Comparison of ENCODE assay signal across 8 cellular contexts in genomic region chr1:203272633-203273205, GRCh38. TPM values are rescaled to one million over a fixed set of nuclear protein-coding genes. Genes with fewer than 3 reads are reported as not detected.
DNase-seq lines count a peak whose midpoint lies in the region; ATAC-seq and TF ChIP-seq lines count a peak whose summit lies in the region.

No MANE protein-coding gene starts in this region.

- no peaks in the 10 kb centered on the region for H3K27me3 ChIP-seq in lower lobe of right lung (ENCODE audit: low read depth)
- no peaks in the 10 kb centered on the region for H3K27me3 ChIP-seq in thoracic aorta (replicated peaks; ENCODE audit: insufficient read depth)

- CTCF ChIA-PET in activated CD4-positive, alpha-beta memory T cell treated with anti-CD3 and anti-CD28 coated beads, Interleukin-2, amount 10 ng/mL, durations not matched to agents 7 days and 5 days (lab: Charles Lee) = interaction anchor here (0.7 to 7.1 kb wide), 16 partner anchors 8 to 349 kb away, joined by 3 to 512 read pairs (median 4); partner anchors contain the start of genes BTG2 and OPTC

- POLR2A ChIA-PET in activated CD4-positive, alpha-beta memory T cell treated with anti-CD3 and anti-CD28 coated beads, Interleukin-2, amount 10 ng/mL, durations not matched to agents 7 days and 5 days (lab: Charles Lee) = interaction anchor here (0.6 to 30.4 kb wide), 12 partner anchors 8 to 334 kb away, joined by 3 to 646 read pairs (median 6); partner anchors contain the start of gene BTG2

- H3K4me3 Mint-ChIP-seq in activated T-cell treated with anti-CD3 and anti-CD28 coated beads, Interleukin-2, amount 50 U/mL, for 24 hours = peak overlapping the region; percentile 69
- peak overlapping the region; percentile 38 for H3K4me3 Mint-ChIP-seq in activated CD4-positive, alpha-beta memory T cell treated with anti-CD3 and anti-CD28 coated beads, Interleukin-2, amount 10 ng/mL, durations not matched to agents 7 days and 5 days

- H3K9me3 ChIP-seq in lower lobe of right lung = no peaks in the 10 kb centered on the region
- H3K9me3 ChIP-seq in thoracic aorta = no peaks in the 10 kb centered on the region

- intact Hi-C loops in lower lobe of right lung (cut with DNase I) = loop anchor here (5.0 kb wide), 1 partner anchor 65 kb away; no protein-coding TSS in a partner anchor

- H3K36me3 ChIP-seq in lower lobe of right lung (no peaks in the 10 kb centered on the region), thoracic aorta (no peaks in the 10 kb centered on the region)

- H3K4me1 Mint-ChIP-seq in activated T-cell treated with anti-CD3 and anti-CD28 coated beads, Interleukin-2, amount 50 U/mL, for 24 hours (ENCODE audit: low read depth) = peaks cover 57% of the 10 kb centered on the region
- H3K4me1 Mint-ChIP-seq in activated CD4-positive, alpha-beta memory T cell treated with anti-CD3 and anti-CD28 coated beads, Interleukin-2, amount 10 ng/mL, durations not matched to agents 7 days and 5 days = peaks cover 62% of the 10 kb centered on the region

- H3K4me1 ChIP-seq in lower lobe of right lung = peaks cover 68% of the 10 kb centered on the region
- H3K4me1 ChIP-seq in thoracic aorta (ENCODE audit: control insufficient read depth in 1 of 2, low read depth in 2 of 2) = peaks cover 24 to 51% of the 10 kb centered on the region in 2 donors

- H3K36me3 Mint-ChIP-seq in activated T-cell treated with anti-CD3 and anti-CD28 coated beads, Interleukin-2, amount 50 U/mL, for 24 hours (ENCODE audit: low read depth) = no peaks in the 10 kb centered on the region
- H3K36me3 Mint-ChIP-seq in activated CD4-positive, alpha-beta memory T cell treated with anti-CD3 and anti-CD28 coated beads, Interleukin-2, amount 10 ng/mL, durations not matched to agents 7 days and 5 days (ENCODE audit: low read depth) = no peaks in the 10 kb centered on the region

- H3K27ac Mint-ChIP-seq in activated T-cell treated with anti-CD3 and anti-CD28 coated beads, Interleukin-2, amount 50 U/mL, for 24 hours = peak overlapping the region; percentile 88
- no peak overlapping the region for H3K27ac Mint-ChIP-seq in activated CD4-positive, alpha-beta memory T cell treated with anti-CD3 and anti-CD28 coated beads, Interleukin-2, amount 10 ng/mL, durations not matched to agents 7 days and 5 days

- no peak overlapping the region for H3K27ac ChIP-seq in lower lobe of right lung
- peak overlapping the region in 1 of 2 donors; percentile 84 for H3K27ac ChIP-seq in thoracic aorta

- ATAC-seq in lower lobe of right lung = no peak
- ATAC-seq in thoracic aorta (ENCODE audit: insufficient number of reproducible peaks, low FRiP score, low read depth) = no peak

- TF ChIP-seq CTCF in lower lobe of right lung (IDR thresholded peaks at IDR 0.05) = no peak
- no peak for TF ChIP-seq CTCF in thoracic aorta (IDR thresholded peaks at IDR 0.05)

- H3K4me3 ChIP-seq in lower lobe of right lung = peak overlapping the region; percentile 47
- H3K4me3 ChIP-seq in thoracic aorta = peak overlapping the region; percentile 34

- no peaks in the 10 kb centered on the region for H3K27me3 Mint-ChIP-seq in activated T-cell treated with anti-CD3 and anti-CD28 coated beads, Interleukin-2, amount 50 U/mL, for 24 hours
- no peaks in the 10 kb centered on the region for H3K27me3 Mint-ChIP-seq in activated CD4-positive, alpha-beta memory T cell treated with anti-CD3 and anti-CD28 coated beads, Interleukin-2, amount 10 ng/mL, durations not matched to agents 7 days and 5 days

- DNase-seq in activated T-cell treated with anti-CD3 and anti-CD28 coated beads, Interleukin-2, amount 50 U/mL, for 24 hours = no peak
- no peak for DNase-seq in activated T-cell treated with anti-CD3 and anti-CD28 coated beads for 4 hours
- DNase-seq in activated CD4-positive, alpha-beta memory T cell treated with anti-CD3 and anti-CD28 coated beads, Interleukin-2, amount 10 ng/mL, durations not matched to agents 7 days and 5 days = no peak
- no peak for DNase-seq in lower lobe of right lung
- DNase-seq in thoracic aorta (ENCODE audit: low spot score) = no peak
- DNase-seq in anterior cingulate cortex (lab: John Stamatoyannopoulos, UW) = no peak
- DNase-seq in SHP77 treated with DMSO at 0.1 percent for 48 hours (lab: John Stamatoyannopoulos, UW) = no peak
- DNase-seq in epidermal melanocyte (ENCODE audit: insufficient read length, low spot score) = no peak

- no peaks in the 10 kb centered on the region for H3K9me3 Mint-ChIP-seq in activated T-cell treated with anti-CD3 and anti-CD28 coated beads, Interleukin-2, amount 50 U/mL, for 24 hours
- H3K9me3 Mint-ChIP-seq in activated CD4-positive, alpha-beta memory T cell treated with anti-CD3 and anti-CD28 coated beads, Interleukin-2, amount 10 ng/mL, durations not matched to agents 7 days and 5 days = no peaks in the 10 kb centered on the region

RNA-seq across cellular contexts. Expression of gene BTG2, which starts 32.6 kb away (rescaled TPM):
- total RNA-seq in activated CD4-positive, alpha-beta memory T cell treated with anti-CD3 and anti-CD28 coated beads, Interleukin-2, amount 10 ng/mL, durations not matched to agents 7 days and 5 days = 100 to 1,000 TPM; 116 TPM
- 96.7 TPM for total RNA-seq in lower lobe of right lung
- 100 to 1,000 TPM; 119 to 164 TPM for total RNA-seq in thoracic aorta

RNA-seq across cellular contexts. Expression of gene CHIT1, which starts 43.2 kb away (rescaled TPM):
- under 1 TPM; 0.15 to 0.55 TPM for total RNA-seq in activated CD4-positive, alpha-beta memory T cell treated with anti-CD3 and anti-CD28 coated beads, Interleukin-2, amount 10 ng/mL, durations not matched to agents 7 days and 5 days
- total RNA-seq in lower lobe of right lung = 225 TPM
- under 1 TPM; 0.14 to 0.41 TPM for total RNA-seq in thoracic aorta

Comparison
In these comparisons a context has a peak if more than half of its experiments do, and no peak if none do; other contexts are left out.
1. RNA of gene CHIT1, which starts 43.2 kb away (total RNA-seq): 225 TPM in lower lobe of right lung (single experiment); 0.15 to 0.55 TPM in activated CD4-positive, alpha-beta memory T cell treated with anti-CD3 and anti-CD28 coated beads, Interleukin-2, amount 10 ng/mL, durations not matched to agents 7 days and 5 days and 0.14 to 0.41 TPM in thoracic aorta; every median in the first group is over 100 times any median in the second.